Comparison of ENCODE assay signal across 8 cellular contexts in the genomic region with DNA sequence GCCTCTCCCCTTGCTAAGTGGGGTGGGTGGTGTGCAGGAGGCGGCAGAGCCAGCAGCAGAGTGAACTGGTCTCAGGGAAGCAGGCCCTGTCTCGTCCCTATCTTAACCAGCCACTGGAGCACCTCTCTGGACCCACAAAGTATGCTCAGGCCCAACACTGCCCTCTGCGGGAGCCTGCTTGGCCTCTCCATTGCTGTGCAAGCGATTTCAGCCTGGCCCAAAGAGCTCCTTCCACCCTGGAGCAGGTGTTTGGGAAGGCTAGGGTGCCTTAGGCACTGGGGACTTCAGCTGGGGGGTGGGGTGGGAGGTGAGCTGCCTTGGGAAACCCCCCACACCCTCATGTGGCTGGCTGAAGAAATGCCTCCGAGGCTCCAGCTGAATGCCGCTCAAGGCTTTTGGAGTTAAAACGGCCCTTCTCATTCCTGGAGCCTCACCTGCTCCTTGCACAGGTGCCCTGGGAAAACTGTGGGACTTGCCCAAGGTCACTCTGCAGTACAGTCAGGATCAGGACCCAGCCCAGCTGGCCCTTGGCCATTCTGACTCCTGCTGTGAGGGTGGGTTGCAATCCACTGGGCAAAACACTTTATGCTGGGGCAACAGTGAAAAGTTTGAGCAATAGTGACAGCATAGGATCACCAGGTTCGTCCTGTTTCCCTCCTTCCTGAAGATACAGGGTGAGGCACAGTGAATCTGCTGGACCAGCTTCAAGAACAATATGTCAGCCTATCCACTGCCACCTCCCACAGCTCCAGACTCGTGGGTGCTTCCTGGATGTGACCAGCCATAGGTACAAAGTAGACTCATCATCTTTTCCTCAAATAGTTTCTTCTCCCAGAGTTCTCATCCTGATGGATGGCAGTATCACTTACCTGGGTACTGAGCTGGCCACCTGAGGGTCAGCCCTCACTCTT. TPM values are rescaled to one million over a fixed set of nuclear protein-coding genes. Genes with fewer than 3 reads are reported as not detected.
DNase-seq lines count a peak whose midpoint lies in the region; ATAC-seq, FAIRE-seq and TF ChIP-seq lines count a peak whose summit lies in the region.

No MANE protein-coding gene starts in this region.

- peak; percentile 37 for TF ChIP-seq CTCF in astrocyte (IDR thresholded peaks at IDR 0.05; ENCODE audit: insufficient read depth, low read depth, low read length)

- no peaks in the 10 kb centered on the region for H3K9me3 Mint-ChIP-seq in astrocyte (ENCODE audit: unreplicated experiment)

- intact Hi-C loops in aorta (cut with DNase I) = no loop called here

- H3K4me3 Mint-ChIP-seq in astrocyte (ENCODE audit: unreplicated experiment) = no peak overlapping the region

- no peaks in the 10 kb centered on the region for H3K36me3 ChIP-seq in astrocyte (ENCODE audit: insufficient read depth, low read length)
- H3K36me3 ChIP-seq in aorta (ENCODE audit: control insufficient read depth in 1 of 2, insufficient read depth in 2 of 2, low read length in 1 of 2) = no peaks in the 10 kb centered on the region

- FAIRE-seq in astrocyte (lab: Jason Lieb, UNC) = no peak

- H3K27me3 Mint-ChIP-seq in astrocyte (ENCODE audit: low read depth, unreplicated experiment) = peaks cover 22% of the 10 kb centered on the region

- DNase-seq in NCI-H1105 treated with DMSO at 0.1 percent for 48 hours (lab: John Stamatoyannopoulos, UW) = peak; percentile 4
- DNase-seq in NCI-H1105 (lab: John Stamatoyannopoulos, UW) = no peak
- DNase-seq in NCI-H1092 (lab: John Stamatoyannopoulos, UW) = peak; percentile 37
- peak; percentile 20 for DNase-seq in astrocyte (ENCODE audit: low read depth)
- DNase-seq in left kidney (ENCODE audit: low read depth, low spot score) = peak; percentile 74
- DNase-seq in pons (ENCODE audit: low spot score) = no peak
- no peak for DNase-seq in aorta

- H3K27ac ChIP-seq in astrocyte (ENCODE audit: low read depth, low read length) (no peak overlapping the region), aorta (ENCODE audit: low read depth in 1 of 2, low read length in 2 of 2) (no peak overlapping the region)

- no peak overlapping the region for H3K4me2 ChIP-seq in astrocyte (ENCODE audit: low read length)

- H3K9me3 ChIP-seq in astrocyte (ENCODE audit: insufficient read depth, low read depth, low read length) (no peaks in the 10 kb centered on the region), aorta (ENCODE audit: control insufficient read depth, low read length) (no peaks in the 10 kb centered on the region)

- WGBS in aorta, 2 donors = 65 to 66% methylated on average over 9 of the region's 9 CpGs

- H3K4me1 Mint-ChIP-seq in astrocyte (ENCODE audit: low read depth, unreplicated experiment) = peaks cover 5% of the 10 kb centered on the region

- H3K4me1 ChIP-seq in astrocyte (ENCODE audit: insufficient read depth, low read length) = no peaks in the 10 kb centered on the region
- no peaks in the 10 kb centered on the region for H3K4me1 ChIP-seq in aorta (ENCODE audit: control insufficient read depth in 1 of 2, insufficient read depth in 2 of 2, low read length in 2 of 2)

- H2AFZ ChIP-seq in astrocyte (ENCODE audit: low read depth, low read length) = no peak overlapping the region

- no peaks in the 10 kb centered on the region for H4K20me1 ChIP-seq in astrocyte (ENCODE audit: insufficient read depth, low read length)

- H3K9ac ChIP-seq in astrocyte (ENCODE audit: low read length) = no peak overlapping the region

- ATAC-seq in GM19324 (IDR thresholded peaks at IDR 0.05; ENCODE audit: low FRiP score, unreplicated experiment) (no peak), aorta (ENCODE audit: low FRiP score) (no peak)

- no peaks in the 10 kb centered on the region for H3K36me3 Mint-ChIP-seq in astrocyte (ENCODE audit: low read depth, unreplicated experiment)

- H3K4me3 ChIP-seq in astrocyte (ENCODE audit: insufficient read depth, low read depth, low read length) (no peak overlapping the region), aorta (ENCODE audit: low read length in 2 of 2) (no peak overlapping the region)

- H3K79me2 ChIP-seq in astrocyte (ENCODE audit: insufficient read depth, low read length) = no peaks in the 10 kb centered on the region

- H3K27ac Mint-ChIP-seq in astrocyte (ENCODE audit: unreplicated experiment) = no peak overlapping the region

- no peaks in the 10 kb centered on the region for H3K27me3 ChIP-seq in astrocyte (ENCODE audit: insufficient read depth, low read length)
- no peaks in the 10 kb centered on the region for H3K27me3 ChIP-seq in aorta (ENCODE audit: control insufficient read depth in 1 of 2, insufficient read depth in 2 of 2, low read length in 1 of 2)

RNA-seq across cellular contexts. Expression of a gene that starts 5.9 kb away (rescaled TPM):
- total RNA-seq in astrocyte (25.8 and 26.0 TPM in 2 replicates), aorta (10 to 100 TPM; 14.0 to 24.7 TPM)
- polyA plus RNA-seq in aorta = 10 to 100 TPM in 1 of 2 donors, 1 to 10 TPM in 1; 2.5 to 11.0 TPM

RNA-seq across cellular contexts. Expression of a gene that starts 8.6 kb away (rescaled TPM):
- 0.19 TPM in 1 of 2 replicates, not detected in the other for total RNA-seq in astrocyte
- not detected for total RNA-seq in aorta
- polyA plus RNA-seq in aorta = not detected

RNA-seq across cellular contexts. Expression of a gene that starts 42.4 kb away (rescaled TPM):
- 27.0 and 30.7 TPM in 2 replicates for total RNA-seq in astrocyte
- 10 to 100 TPM; 30.9 to 45.0 TPM for total RNA-seq in aorta
- polyA plus RNA-seq in aorta = 10 to 100 TPM in 1 of 2 donors, 1 to 10 TPM in 1; 2.6 to 11.0 TPM

Comparison
In these comparisons a context has a peak if more than half of its experiments do, and no peak if none do; other contexts are left out.
1. DNase-seq: peak in NCI-H1105 treated with DMSO at 0.1 percent for 48 hours (single experiment), NCI-H1092 (single experiment), astrocyte (single experiment) and left kidney (single experiment); none in NCI-H1105 (single experiment), pons (single experiment) and aorta (0 of 2).